In the genomic region with DNA sequence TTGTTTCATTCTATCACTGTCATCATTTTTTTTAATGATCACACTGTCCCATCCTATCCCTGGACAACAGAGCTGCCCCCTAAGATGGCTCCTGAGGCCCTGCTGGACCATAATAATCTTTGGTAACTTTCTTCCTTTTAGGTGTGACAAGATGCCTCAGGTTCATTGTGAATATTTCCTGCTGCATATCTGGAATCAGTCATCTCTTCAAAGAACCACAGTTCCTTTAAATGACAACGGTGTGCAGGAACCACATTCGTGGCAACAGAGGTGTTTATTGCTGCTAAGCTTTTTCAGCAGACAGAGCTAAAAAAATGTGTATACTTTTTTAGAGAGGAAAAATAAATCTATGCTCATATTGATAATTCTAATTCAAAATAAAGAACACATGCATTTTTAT, we compare ENCODE assay signal across 18 cellular contexts.
"Had no signal": no experiment of that assay in that cellular context is flagged by ENCODE, and none has a peak within 500 bp of the region (broad histone marks: within the 10 kb centered on the region; RNA-seq: fewer than 3 reads in every experiment).

No MANE protein-coding gene starts in this region.

- H3K27ac ChIP-seq: body of pancreas, epithelial cell of prostate, gastroesophageal sphincter, left ventricle myocardium inferior, SJCRH30 had no signal

- DNase-seq: activated CD4-positive, alpha-beta T cell treated with anti-CD3 and anti-CD28 coated beads for 4 hours; activated CD8-positive, alpha-beta memory T cell treated with anti-CD3 and anti-CD28 coated beads, Interleukin-2, amount 50 U/mL, for 4 hours; activated effector memory CD4-positive, alpha-beta T cell treated with anti-CD3 and anti-CD28 coated beads, Interleukin-2, amount 50 U/mL, for 16 hours; body of pancreas; central memory CD4-positive, alpha-beta T cell; cortex of kidney; effector CD8-positive, alpha-beta T cell; kidney; left ventricle myocardium inferior; mesendoderm; retina; SJCRH30; stimulated activated CD4-positive, alpha-beta T cell treated with anti-CD3 and anti-CD28 coated beads, Interleukin-15, amount 100 ng/mL, for 24 hours; stimulated activated CD4-positive, alpha-beta T cell treated with anti-CD3 and anti-CD28 coated beads, Interleukin-4, amount 100 ng/mL, for 24 hours; T-helper 9 cell had no signal

- H3K4me3 Mint-ChIP-seq: neural crest cell had no signal

- H3K27me3 ChIP-seq: body of pancreas, gastroesophageal sphincter, SJCRH30 had no signal

- H3K4me3 ChIP-seq: body of pancreas, gastroesophageal sphincter, left ventricle myocardium inferior, SJCRH30 had no signal

- H3K9me3 ChIP-seq: body of pancreas, gastroesophageal sphincter, left ventricle myocardium inferior, SJCRH30 had no signal

- H3K9me3 Mint-ChIP-seq: neural crest cell had no signal

- H3K4me1 Mint-ChIP-seq: neural crest cell had no signal

- H3K4me1 ChIP-seq: body of pancreas, gastroesophageal sphincter, left ventricle myocardium inferior, SJCRH30 had no signal

- ATAC-seq: body of pancreas, gastroesophageal sphincter had no signal
